Comparison of ENCODE assay signal across 1 cellular context in genomic region chr1:145063941-145064648, GRCh38. TPM values are rescaled to one million over a fixed set of nuclear protein-coding genes. Genes with fewer than 3 reads are reported as not detected.
"Had no signal": no experiment of that assay in that cellular context is flagged by ENCODE, and none has a peak within 500 bp of the region (broad histone marks: within the 10 kb centered on the region; RNA-seq: fewer than 3 reads in every experiment).

No MANE protein-coding gene starts in this region.

RNA-seq across cellular contexts. Expression of gene FAM72D, which starts 31.7 kb away (rescaled TPM):
- total RNA-seq: ascending aorta had no signal
